1 cellular context compared by ENCODE assay signal in the genomic region with DNA sequence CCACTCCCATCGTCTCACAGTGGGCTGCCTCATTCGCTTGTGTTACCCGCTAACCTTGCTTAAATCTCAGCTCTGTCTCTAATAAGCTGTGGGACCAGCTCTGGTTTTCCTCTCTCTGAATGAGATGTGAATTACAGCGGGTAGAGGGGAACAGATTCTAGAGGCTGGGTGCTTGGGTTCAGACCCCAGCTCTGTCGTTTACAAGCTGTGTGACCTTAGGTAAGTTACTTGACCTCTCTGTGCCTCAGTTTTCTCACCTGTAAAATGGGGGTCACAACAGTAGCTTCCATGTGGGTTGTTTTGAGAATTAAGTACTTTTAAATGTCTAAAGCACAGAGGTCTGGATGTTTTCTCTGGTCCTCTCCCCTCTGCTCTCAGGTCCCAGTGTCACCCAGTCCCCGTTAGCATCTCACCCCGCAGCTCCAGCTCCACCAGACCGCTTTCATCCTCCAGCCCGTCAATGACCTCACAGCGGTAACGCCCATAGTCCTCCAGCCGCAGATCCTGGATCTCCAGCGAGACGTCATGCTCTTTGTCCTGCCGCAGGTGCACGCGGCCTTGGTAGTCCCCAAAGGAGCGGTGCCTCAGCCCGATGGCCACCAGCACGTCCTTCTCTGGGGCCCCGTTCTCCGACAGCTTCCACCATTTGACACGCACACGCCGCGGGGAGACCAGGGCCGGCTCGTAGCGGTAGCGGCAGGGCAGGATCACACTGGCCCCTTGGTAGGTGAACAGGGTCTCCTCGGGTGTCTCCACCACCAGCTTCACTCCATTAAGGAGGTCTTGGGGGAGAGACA.
TF ChIP-seq lines count a peak whose summit lies in the region.

No MANE protein-coding gene starts in this region.

TF ChIP-seq in K562, 482 proteins besides CTCF, POLR2A, EP300 and RAD21 (continued from another document):
- TF ChIP-seq BRD9 (IDR thresholded peaks at IDR 0.05; ENCODE audit: low read depth, partially characterized antibody) (no peak), THRAP3 (IDR thresholded peaks at IDR 0.05; ENCODE audit: borderline replicate concordance) (no peak), CREM (IDR thresholded peaks at IDR 0.05; ENCODE audit: low read depth) (no peak), SRSF7 (optimal IDR thresholded peaks at IDR 0.05; ENCODE audit: low read depth, low read length) (no peak), FOXP4 (CRISPR knock-in tag; IDR thresholded peaks at IDR 0.05; ENCODE audit: borderline replicate concordance) (no peak), CEBPB (tag; IDR thresholded peaks at IDR 0.05) (no peak), SRSF9 (IDR thresholded peaks at IDR 0.05; ENCODE audit: borderline replicate concordance, low read depth, low read length) (no peak)
- TF ChIP-seq, protein P1, sequence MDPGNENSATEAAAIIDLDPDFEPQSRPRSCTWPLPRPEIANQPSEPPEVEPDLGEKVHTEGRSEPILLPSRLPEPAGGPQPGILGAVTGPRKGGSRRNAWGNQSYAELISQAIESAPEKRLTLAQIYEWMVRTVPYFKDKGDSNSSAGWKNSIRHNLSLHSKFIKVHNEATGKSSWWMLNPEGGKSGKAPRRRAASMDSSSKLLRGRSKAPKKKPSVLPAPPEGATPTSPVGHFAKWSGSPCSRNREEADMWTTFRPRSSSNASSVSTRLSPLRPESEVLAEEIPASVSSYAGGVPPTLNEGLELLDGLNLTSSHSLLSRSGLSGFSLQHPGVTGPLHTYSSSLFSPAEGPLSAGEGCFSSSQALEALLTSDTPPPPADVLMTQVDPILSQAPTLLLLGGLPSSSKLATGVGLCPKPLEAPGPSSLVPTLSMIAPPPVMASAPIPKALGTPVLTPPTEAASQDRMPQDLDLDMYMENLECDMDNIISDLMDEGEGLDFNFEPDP (CRISPR knock-in tag; IDR thresholded peaks at IDR 0.05): no peak
